8 cellular contexts compared by ENCODE assay signal in the genomic region with DNA sequence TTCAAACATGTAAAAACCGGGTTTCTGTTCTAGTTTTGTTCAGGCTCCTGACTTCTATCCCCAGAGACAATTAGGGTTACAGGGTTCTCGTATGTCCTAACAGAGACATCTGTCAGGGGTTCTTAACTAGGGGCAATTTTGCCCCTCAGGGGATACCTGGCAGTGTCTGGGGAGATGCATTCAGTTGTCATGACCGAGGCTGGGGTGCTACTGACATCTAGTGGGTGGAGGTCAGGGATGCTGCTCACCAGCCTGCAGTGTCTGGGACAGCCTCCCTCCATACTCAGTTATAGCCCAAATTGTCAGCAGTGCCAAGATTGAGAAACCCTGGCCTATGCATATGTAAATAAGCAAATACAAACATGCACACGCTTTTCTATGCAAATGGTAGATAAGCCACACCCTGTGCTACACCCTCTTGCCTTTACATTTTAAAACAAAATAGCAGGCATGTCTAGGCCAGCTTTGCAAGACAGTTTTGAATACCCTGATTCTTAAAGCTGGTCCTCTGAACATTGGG. TPM values are rescaled to one million over a fixed set of nuclear protein-coding genes. Genes with fewer than 3 reads are reported as not detected.
DNase-seq lines count a peak whose midpoint lies in the region; ATAC-seq and TF ChIP-seq lines count a peak whose summit lies in the region.

No MANE protein-coding gene starts in this region.

- H3K4me3 ChIP-seq in epithelial cell of esophagus (ENCODE audit: low read length), result no peak overlapping the region

- DNase-seq in DMS53 (lab: John Stamatoyannopoulos, UW) (peak; percentile 40), SK-N-DZ (ENCODE audit: low spot score) (peak; percentile 58), epithelial cell of esophagus (ENCODE audit: low read depth) (peak; percentile 84), T1000 (lab: John Stamatoyannopoulos, UW) (no peak), cerebellar cortex (ENCODE audit: low spot score) (no peak), GF-D8 (lab: John Stamatoyannopoulos, UW) (no peak)

- TF ChIP-seq CTCF in epithelial cell of esophagus (IDR thresholded peaks at IDR 0.05; ENCODE audit: insufficient read depth, low read depth, low read length, missing control alignments), result peak; percentile 67

- ATAC-seq in GM19351 (IDR thresholded peaks at IDR 0.05; ENCODE audit: unreplicated experiment), result peak; percentile 85
- ATAC-seq in HG03196 (IDR thresholded peaks at IDR 0.05; ENCODE audit: unreplicated experiment), result peak; percentile 54

RNA-seq across cellular contexts. Expression of a gene that starts 37.4 kb away (rescaled TPM):
- 7.4 and 10.1 TPM in 2 replicates for polyA plus RNA-seq in SK-N-DZ (2014; cell fraction: cytosol; rRNA removed)
- 7.2 and 9.7 TPM in 2 replicates for polyA plus RNA-seq in SK-N-DZ (2014; cell fraction: nucleus; rRNA removed)

RNA-seq across cellular contexts. Expression of a gene that starts 39.5 kb away (rescaled TPM):
- 44.3 and 52.6 TPM in 2 replicates for polyA plus RNA-seq in SK-N-DZ (2014; cell fraction: cytosol; rRNA removed)
- polyA plus RNA-seq in SK-N-DZ (2014; cell fraction: nucleus; rRNA removed), result 34.4 and 41.2 TPM in 2 replicates

Comparison
In these comparisons a context has a peak if more than half of its experiments do, and no peak if none do; other contexts are left out.
1. DNase-seq: peak in DMS53 (single experiment), SK-N-DZ (single experiment) and epithelial cell of esophagus (single experiment); none in T1000 (single experiment), cerebellar cortex (single experiment) and GF-D8 (single experiment).